Comparison of ENCODE assay signal across 29 cellular contexts in the genomic region with DNA sequence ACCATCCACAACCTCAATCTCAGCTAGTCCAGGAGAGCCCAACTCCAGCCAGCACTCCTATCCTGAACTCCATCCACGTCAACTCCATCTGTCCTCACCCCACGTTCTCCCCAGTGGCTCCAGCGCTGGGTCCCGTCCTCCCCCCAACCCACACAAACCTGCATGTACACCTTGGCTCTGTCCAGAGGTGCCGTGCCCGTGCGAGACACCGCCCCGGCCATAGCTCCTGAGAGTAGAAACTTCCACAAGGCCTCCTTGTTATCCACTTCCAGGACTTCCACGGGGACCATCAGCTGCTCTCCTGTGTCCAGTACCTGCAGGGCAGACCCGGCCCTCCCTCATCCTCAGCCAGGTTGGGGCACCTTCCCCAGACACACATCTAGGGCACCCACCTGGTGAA. TPM values are rescaled to one million over a fixed set of nuclear protein-coding genes. Genes with fewer than 3 reads are reported as not detected.
DNase-seq lines count a peak whose midpoint lies in the region; ATAC-seq, FAIRE-seq and TF ChIP-seq lines count a peak whose summit lies in the region.
"Had no signal": no experiment of that assay in that cellular context is flagged by ENCODE, and none has a peak within 500 bp of the region (broad histone marks: within the 10 kb centered on the region; RNA-seq: fewer than 3 reads in every experiment).

No MANE protein-coding gene starts in this region.

- H3K9me3 ChIP-seq in DOHH2 (ENCODE audit: control insufficient read depth, insufficient read depth, low read length), result no peaks in the 10 kb centered on the region
- H3K9me3 ChIP-seq in H1 (ENCODE audit: insufficient read depth in 2 of 2, low read depth in 1 of 2, low read length in 1 of 2), result no peaks in the 10 kb centered on the region
- no peaks in the 10 kb centered on the region for H3K9me3 ChIP-seq in neuronal stem cell (replicated peaks in 1 of 2; ENCODE audit: control insufficient read depth in 2 of 2, insufficient read depth in 1 of 2, low read depth in 1 of 2, low read length in 2 of 2)
- H3K9me3 ChIP-seq: A549; BE2C; BLaER1 treated with 17β-estradiol and CSF1 and Interleukin-3, amounts not matched to agents 10 nM and 100 nM; HAP-1 had no signal

- no peak overlapping the region for H3K4ac ChIP-seq in H1 (replicated peaks; ENCODE audit: insufficient read length, low read depth, low read length)
- H3K4ac ChIP-seq in neuronal stem cell (ENCODE audit: low read length), result no peak overlapping the region

- H4K20me1 ChIP-seq in DOHH2 (ENCODE audit: control insufficient read depth, insufficient read depth, low read depth, low read length) (no peaks in the 10 kb centered on the region), H1 (replicated peaks in 1 of 2; ENCODE audit: control insufficient read depth in 1 of 2, insufficient read depth in 2 of 2, low read length in 2 of 2) (no peaks in the 10 kb centered on the region)
- H4K20me1 ChIP-seq: BLaER1 treated with 17β-estradiol and CSF1 and Interleukin-3, amounts not matched to agents 10 nM and 100 nM had no signal

- CTCF ChIA-PET in H1 (lab: Charles Lee; ENCODE audit: partially characterized antibody), result interaction anchor here (0.7 kb wide), 2 partner anchors 22 to 54 kb away, joined by 3 to 5 read pairs; no protein-coding TSS in a partner anchor

- peak overlapping the region; percentile 21; the same call in 1 of the 2 replicates for H3K4me2 ChIP-seq in DOHH2 (ENCODE audit: low read length)
- H3K4me2 ChIP-seq in H1 (ENCODE audit: insufficient read depth in 1 of 2, low read depth in 2 of 2, low read length in 2 of 2), result no peak overlapping the region
- no peak overlapping the region for H3K4me2 ChIP-seq in neuronal stem cell (ENCODE audit: insufficient read depth, low read length, poor library complexity, severe bottlenecking)
- H3K4me2 ChIP-seq: A549; BLaER1 treated with 17β-estradiol and CSF1 and Interleukin-3, amounts not matched to agents 10 nM and 100 nM; GM23338 had no signal

- H2BK12ac ChIP-seq in H1 (ENCODE audit: low read depth, low read length) (no peak overlapping the region), neuronal stem cell (ENCODE audit: low read length) (peak overlapping the region; percentile 3)

- H2BK15ac ChIP-seq in H1 (ENCODE audit: low read length), result no peak overlapping the region
- no peak overlapping the region for H2BK15ac ChIP-seq in neuronal stem cell (ENCODE audit: low read length)

- H3K4me1 Mint-ChIP-seq in T-helper 1 cell treated with Interleukin-12 subunit alpha and Interleukin-12 subunit beta and Interleukin-4 antibody, amounts not matched to agents 30 μg/mL and 1 μg/mL, for 36 hours (ENCODE audit: low read depth), result peaks cover 2% of the 10 kb centered on the region
- H3K4me1 Mint-ChIP-seq: GM23338 had no signal

- no peak for FAIRE-seq in H1 (lab: Jason Lieb, UNC)
- FAIRE-seq: A549, D721Med, GM12891, GM18507, H54 had no signal

- no peaks in the 10 kb centered on the region for H3K9me2 ChIP-seq in DOHH2 (replicated peaks; ENCODE audit: control insufficient read depth, low read length)

- H3K56ac ChIP-seq in H1 (replicated peaks; ENCODE audit: insufficient read length, low read depth, low read length), result no peak overlapping the region

- H2BK120ac ChIP-seq in H1 (replicated peaks; ENCODE audit: low read depth, low read length) (no peak overlapping the region), neuronal stem cell (ENCODE audit: low read depth, low read length) (no peak overlapping the region)

- DNase-seq in T-helper 1 cell, result no peak
- DNase-seq in H1 (ENCODE audit: low read depth in 1 of 2, low spot score in 2 of 2), result no peak
- no peak for DNase-seq in neuronal stem cell (ENCODE audit: low spot score)
- DNase-seq in SHP77 treated with DMSO at 0.1 percent for 48 hours (lab: John Stamatoyannopoulos, UW), result no peak
- DNase-seq in NCI-H2196 (lab: John Stamatoyannopoulos, UW; ENCODE audit: unreplicated experiment), result no peak
- DNase-seq: ACHN; AML-193; BE2C; CD4-positive, alpha-beta T cell; CD8-positive, alpha-beta memory T cell; DMS 273 treated with DMSO at 0.1 percent for 48 hours; DMS79; GF-D8; HFFc6 had no signal

- TF ChIP-seq POLR2A in H1 (IDR thresholded peaks at IDR 0.05; ENCODE audit: control extremely low read depth in 1 of 2, low read depth in 2 of 2, low read length in 2 of 2), result no peak

- ATAC-seq in HG02763 (IDR thresholded peaks at IDR 0.05; ENCODE audit: unreplicated experiment), result no peak
- ATAC-seq: A549, GM23338 had no signal

- H3K4me3 Mint-ChIP-seq in T-helper 1 cell treated with Interleukin-12 subunit alpha and Interleukin-12 subunit beta and Interleukin-4 antibody, amounts not matched to agents 30 μg/mL and 1 μg/mL, for 36 hours, result no peak overlapping the region
- H3K4me3 Mint-ChIP-seq: CD14-positive monocyte; CD4-positive, alpha-beta T cell; CD8-positive, alpha-beta memory T cell; GM23338; HFFc6 had no signal

- H3K79me2 ChIP-seq in DOHH2 (ENCODE audit: control insufficient read depth, low read length), result peaks cover 18% of the 10 kb centered on the region
- H3K79me2 ChIP-seq in H1 (ENCODE audit: control insufficient read depth in 1 of 2, insufficient read depth in 2 of 2, low read length in 2 of 2), result no peaks in the 10 kb centered on the region

- H3K27me3 ChIP-seq in DOHH2 (ENCODE audit: control insufficient read depth, low read length) (no peaks in the 10 kb centered on the region), H1 (replicated peaks in 1 of 4; ENCODE audit: control insufficient read depth in 3 of 4, extremely low read depth in 1 of 4, insufficient read depth in 3 of 4, low read length in 3 of 4) (peaks cover 0 to 6% (median 0%) of the 10 kb centered on the region in 4 experiments; a peak in 1 of 7 replicates), neuronal stem cell (ENCODE audit: control insufficient read depth in 3 of 3, insufficient read depth in 3 of 3, low read depth in 1 of 3, low read length in 3 of 3) (peaks cover 0 to 5% (median 4%) of the 10 kb centered on the region in 3 experiments)
- H3K27me3 ChIP-seq: BLaER1 treated with 17β-estradiol and CSF1 and Interleukin-3, amounts not matched to agents 10 nM and 100 nM had no signal

- H4K91ac ChIP-seq in H1 (replicated peaks; ENCODE audit: insufficient read length, low read length) (no peak overlapping the region), neuronal stem cell (ENCODE audit: low read depth, low read length, poor library complexity) (no peak overlapping the region)

- H3K27me3 Mint-ChIP-seq in T-helper 1 cell treated with Interleukin-12 subunit alpha and Interleukin-12 subunit beta and Interleukin-4 antibody, amounts not matched to agents 30 μg/mL and 1 μg/mL, for 36 hours (ENCODE audit: low read depth), result no peaks in the 10 kb centered on the region
- H3K27me3 Mint-ChIP-seq: CD4-positive, alpha-beta T cell had no signal

- no peak overlapping the region for H3K27ac ChIP-seq in DOHH2 (ENCODE audit: low read depth, low read length)
- H3K27ac ChIP-seq in H1 (ENCODE audit: low read depth, low read length), result no peak overlapping the region
- no peak overlapping the region for H3K27ac ChIP-seq in neuronal stem cell (replicated peaks; ENCODE audit: low read length)
- H3K27ac ChIP-seq: 22Rv1; A549; BLaER1 treated with 17β-estradiol and CSF1 and Interleukin-3, amounts not matched to agents 10 nM and 100 nM had no signal

- H3K9me3 Mint-ChIP-seq in T-helper 1 cell treated with Interleukin-12 subunit alpha and Interleukin-12 subunit beta and Interleukin-4 antibody, amounts not matched to agents 30 μg/mL and 1 μg/mL, for 36 hours, result no peaks in the 10 kb centered on the region
- H3K9me3 Mint-ChIP-seq: CD4-positive, alpha-beta T cell; CD8-positive, alpha-beta memory T cell; GM23338; HFFc6 had no signal

- H3K9ac ChIP-seq in H1 (replicated peaks in 1 of 4; ENCODE audit: extremely low read depth in 1 of 4, low read depth in 3 of 4, low read length in 3 of 4), result no peak overlapping the region
- H3K9ac ChIP-seq in neuronal stem cell (ENCODE audit: low read depth, low read length, poor library complexity), result no peak overlapping the region
- H3K9ac ChIP-seq: BLaER1 treated with 17β-estradiol and CSF1 and Interleukin-3, amounts not matched to agents 10 nM and 100 nM had no signal

- H3K14ac ChIP-seq in H1 (ENCODE audit: insufficient read length), result no peak overlapping the region
- no peak overlapping the region for H3K14ac ChIP-seq in neuronal stem cell (ENCODE audit: low read length)

- H2BK5ac ChIP-seq in H1 (ENCODE audit: low read depth, low read length), result no peak overlapping the region
- no peak overlapping the region for H2BK5ac ChIP-seq in neuronal stem cell (ENCODE audit: low read length)

- H3K4me3 ChIP-seq in DOHH2 (ENCODE audit: low read length) (no peak overlapping the region), H1 (ENCODE audit: extremely low read depth in 1 of 4, insufficient read depth in 2 of 4, low read depth in 3 of 4, low read length in 4 of 4) (no peak overlapping the region), neuronal stem cell (ENCODE audit: low read length in 2 of 2) (no peak overlapping the region)
- H3K4me3 ChIP-seq: A549; BLaER1 treated with 17β-estradiol and CSF1 and Interleukin-3, amounts not matched to agents 10 nM and 100 nM; GM23338; HAP-1 had no signal

- H2BK20ac ChIP-seq in H1 (ENCODE audit: low read length), result no peak overlapping the region

- peak overlapping the region; percentile 0 for H3K27ac Mint-ChIP-seq in T-helper 1 cell treated with Interleukin-12 subunit alpha and Interleukin-12 subunit beta and Interleukin-4 antibody, amounts not matched to agents 30 μg/mL and 1 μg/mL, for 36 hours
- H3K27ac Mint-ChIP-seq: CD14-positive monocyte; CD4-positive, alpha-beta T cell; CD8-positive, alpha-beta memory T cell; GM23338; HFFc6 had no signal

- H4K5ac ChIP-seq in H1 (ENCODE audit: insufficient read length, low read depth, low read length), result no peak overlapping the region

- no peaks in the 10 kb centered on the region for H3K36me3 Mint-ChIP-seq in T-helper 1 cell treated with Interleukin-12 subunit alpha and Interleukin-12 subunit beta and Interleukin-4 antibody, amounts not matched to agents 30 μg/mL and 1 μg/mL, for 36 hours (ENCODE audit: low read depth)
- H3K36me3 Mint-ChIP-seq: CD14-positive monocyte; CD8-positive, alpha-beta memory T cell had no signal

- no peak for TF ChIP-seq CTCF in DOHH2 (IDR thresholded peaks at IDR 0.05; ENCODE audit: low read depth, low read length, poor library complexity, severe bottlenecking)
- no peak for TF ChIP-seq CTCF in H1 (IDR thresholded peaks at IDR 0.05; ENCODE audit: control extremely low read depth in 1 of 3, insufficient read depth in 1 of 3, low read depth in 1 of 3, low read length in 3 of 3)

- 0 out of 2 replicates have a peak, but pooled peaks cover 5% of the 10 kb centered on the region for H3F3A ChIP-seq in DOHH2 (ENCODE audit: control insufficient read depth, insufficient read depth)

- H3K23ac ChIP-seq in H1 (ENCODE audit: insufficient read length), result no peak overlapping the region
- peak overlapping the region; percentile 11 for H3K23ac ChIP-seq in neuronal stem cell (ENCODE audit: low read depth, low read length, poor library complexity)

- H2AFZ ChIP-seq in H1 (ENCODE audit: low read length) (no peak overlapping the region), neuronal stem cell (ENCODE audit: low read length) (no peak overlapping the region)
- H2AFZ ChIP-seq: GM23338 had no signal

- no peaks in the 10 kb centered on the region for H3K23me2 ChIP-seq in H1 (ENCODE audit: low read depth, low read length)

- no peaks in the 10 kb centered on the region for H3K79me1 ChIP-seq in H1 (ENCODE audit: low read depth, low read length)
- no peaks in the 10 kb centered on the region for H3K79me1 ChIP-seq in neuronal stem cell (ENCODE audit: low read depth, low read length)

- POLR2A ChIA-PET in H1 (lab: Charles Lee; ENCODE audit: partially characterized antibody), result interaction anchor here (0.7 to 1.1 kb wide), 2 partner anchors 11 to 33 kb away, joined by 3 read pairs; no protein-coding TSS in a partner anchor

- 93% methylated on average over 11 of the region's 11 CpGs; no CpG with 5 or more reads in 1 of the 2 experiments for WGBS in H1 (ENCODE audit: extremely low coverage in 1 of 2, insufficient coverage in 1 of 2, insufficient read length in 1 of 2, insufficient replicate concordance in 2 of 2, low coverage in 1 of 2, low lambda C conversion rate in 2 of 2, missing lambda C conversion rate in 1 of 2), 2 experiments
- WGBS in neuronal stem cell (ENCODE audit: extremely low coverage in 2 of 2, insufficient read length in 2 of 2, insufficient replicate concordance in 1 of 2), 2 donors, result no CpG with 5 or more reads among the region's 11 CpGs

- H2AK5ac ChIP-seq in H1 (ENCODE audit: low read depth, low read length) (no peak overlapping the region), neuronal stem cell (ENCODE audit: low read depth, low read length) (peak overlapping the region; percentile 78)

- H3K18ac ChIP-seq in H1 (ENCODE audit: extremely low read depth, low read length), result no peak overlapping the region
- H3K18ac ChIP-seq in neuronal stem cell (ENCODE audit: low read length), result no peak overlapping the region

- H4K8ac ChIP-seq in H1 (ENCODE audit: extremely low read depth, insufficient read depth, low read length), result peak overlapping the region; percentile 51; the same call in 1 of the 2 replicates
- peak overlapping the region; percentile 29 for H4K8ac ChIP-seq in neuronal stem cell (ENCODE audit: low read depth, low read length)

- TF ChIP-seq EP300 in H1 (IDR thresholded peaks at IDR 0.05; ENCODE audit: borderline replicate concordance in 1 of 2, low read depth in 2 of 2, low read length in 2 of 2), result no peak

- no peak for TF ChIP-seq RAD21 in H1 (IDR thresholded peaks at IDR 0.05 in 1 of 2, conservative IDR thresholded peaks at IDR 0.05 in 1 of 2; ENCODE audit: low read depth in 2 of 2, low read length in 2 of 2)

- H3K4me1 ChIP-seq in DOHH2 (ENCODE audit: control insufficient read depth, low read length) (peaks cover 16% of the 10 kb centered on the region), H1 (replicated peaks in 1 of 4; ENCODE audit: control insufficient read depth in 3 of 4, insufficient read depth in 4 of 4, low read length in 3 of 4) (no peaks in the 10 kb centered on the region), neuronal stem cell (ENCODE audit: control insufficient read depth in 2 of 2, insufficient read depth in 1 of 2, low read depth in 1 of 2, low read length in 2 of 2) (no peaks in the 10 kb centered on the region)
- H3K4me1 ChIP-seq: A549, BE2C, HAP-1 had no signal

- H3K36me3 ChIP-seq in DOHH2 (ENCODE audit: control insufficient read depth, low read length) (no peaks in the 10 kb centered on the region), H1 (ENCODE audit: control insufficient read depth in 2 of 4, insufficient read depth in 4 of 4, low read length in 3 of 4) (no peaks in the 10 kb centered on the region), neuronal stem cell (replicated peaks in 1 of 2; ENCODE audit: control insufficient read depth in 2 of 2, insufficient read depth in 2 of 2, low read length in 2 of 2) (no peaks in the 10 kb centered on the region)
- H3K36me3 ChIP-seq: BE2C, HAP-1 had no signal

RNA-seq across cellular contexts. Expression of a gene that starts 1.7 kb away (rescaled TPM):
- total RNA-seq in H1 (2021; fragmentation: NEBNext Ultra II Directional; extraction: Animal tissue kit (Norgen Biotek cat#: 25700)), result 0.77 TPM in 1 of 2 replicates, not detected in the other
- polyA plus RNA-seq in H1 (2011; rRNA removed), result 0.50 and 0.72 TPM in 2 replicates
- polyA plus RNA-seq in H1 (2011; cell fraction: cytosol; rRNA removed), result 0.97 TPM
- polyA plus RNA-seq in H1 (2011; cell fraction: nucleus; rRNA removed), result 2.2 TPM
- 0.55 to 1.2 TPM (median 0.88 TPM) in 4 replicates for polyA plus RNA-seq in H1 (2012, experiment 1 of 2)
- 0.83 TPM for polyA plus RNA-seq in H1 (2012, experiment 2 of 2)
- polyA plus RNA-seq in H1 (2013, experiment 1 of 2), result 0.22 TPM
- polyA plus RNA-seq in H1 (2013, experiment 2 of 2), result 0.22 TPM
- polyA minus RNA-seq in H1 (2011; rRNA and poly(A)+ RNA removed), result 0.38 TPM in 1 of 2 replicates, not detected in the other
- not detected for polyA minus RNA-seq in H1 (2011; cell fraction: cytosol; rRNA and poly(A)+ RNA removed)
- polyA minus RNA-seq in H1 (2011; cell fraction: nucleus; rRNA and poly(A)+ RNA removed), result not detected
- polyA plus RNA-seq in neuronal stem cell (2013, experiment 1 of 2), result 0.42 TPM
- polyA plus RNA-seq in neuronal stem cell (2013, experiment 2 of 2), result 0.47 TPM
- total RNA-seq: Daoy, HFFc6 had no signal
- polyA plus RNA-seq: CD14-positive monocyte; CD8-positive, alpha-beta memory T cell had no signal

RNA-seq across cellular contexts. Expression of a gene that starts 7.3 kb away (rescaled TPM):
- total RNA-seq in H1 (2021; fragmentation: NEBNext Ultra II Directional; extraction: Animal tissue kit (Norgen Biotek cat#: 25700)), result 573 and 582 TPM in 2 replicates
- polyA plus RNA-seq in H1 (2011; rRNA removed), result 143 and 235 TPM in 2 replicates
- 164 TPM for polyA plus RNA-seq in H1 (2011; cell fraction: cytosol; rRNA removed)
- polyA plus RNA-seq in H1 (2011; cell fraction: nucleus; rRNA removed), result 312 TPM
- polyA plus RNA-seq in H1 (2012, experiment 1 of 2), result 535 to 570 TPM (median 550 TPM) in 4 replicates
- polyA plus RNA-seq in H1 (2012, experiment 2 of 2), result 371 TPM
- polyA plus RNA-seq in H1 (2013, experiment 1 of 2), result 276 TPM
- polyA plus RNA-seq in H1 (2013, experiment 2 of 2), result 265 TPM
- 157 and 182 TPM in 2 replicates for polyA minus RNA-seq in H1 (2011; rRNA and poly(A)+ RNA removed)
- 249 TPM for polyA minus RNA-seq in H1 (2011; cell fraction: cytosol; rRNA and poly(A)+ RNA removed)
- 152 TPM for polyA minus RNA-seq in H1 (2011; cell fraction: nucleus; rRNA and poly(A)+ RNA removed)
- 303 TPM for polyA plus RNA-seq in neuronal stem cell (2013, experiment 1 of 2)
- polyA plus RNA-seq in neuronal stem cell (2013, experiment 2 of 2), result 310 TPM

RNA-seq across cellular contexts. Expression of a gene that starts 27.7 kb away (rescaled TPM):
- 48.1 and 54.0 TPM in 2 replicates for total RNA-seq in H1 (2021; fragmentation: NEBNext Ultra II Directional; extraction: Animal tissue kit (Norgen Biotek cat#: 25700))
- polyA plus RNA-seq in H1 (2011; rRNA removed), result 18.0 and 31.5 TPM in 2 replicates
- 18.1 TPM for polyA plus RNA-seq in H1 (2011; cell fraction: cytosol; rRNA removed)
- 23.6 TPM for polyA plus RNA-seq in H1 (2011; cell fraction: nucleus; rRNA removed)
- polyA plus RNA-seq in H1 (2012, experiment 1 of 2), result 45.9 to 52.0 TPM (median 51.1 TPM) in 4 replicates
- polyA plus RNA-seq in H1 (2012, experiment 2 of 2), result 52.2 TPM
- 55.6 TPM for polyA plus RNA-seq in H1 (2013, experiment 1 of 2)
- polyA plus RNA-seq in H1 (2013, experiment 2 of 2), result 57.5 TPM
- 11.9 and 19.4 TPM in 2 replicates for polyA minus RNA-seq in H1 (2011; rRNA and poly(A)+ RNA removed)
- polyA minus RNA-seq in H1 (2011; cell fraction: cytosol; rRNA and poly(A)+ RNA removed), result 33.5 TPM
- polyA minus RNA-seq in H1 (2011; cell fraction: nucleus; rRNA and poly(A)+ RNA removed), result 17.9 TPM
- 52.7 TPM for polyA plus RNA-seq in neuronal stem cell (2013, experiment 1 of 2)
- polyA plus RNA-seq in neuronal stem cell (2013, experiment 2 of 2), result 51.9 TPM

RNA-seq across cellular contexts. Expression of a gene that starts 32.2 kb away (rescaled TPM):
- total RNA-seq in H1 (2021; fragmentation: NEBNext Ultra II Directional; extraction: Animal tissue kit (Norgen Biotek cat#: 25700)), result 21.1 and 24.6 TPM in 2 replicates
- 24.6 and 33.7 TPM in 2 replicates for polyA plus RNA-seq in H1 (2011; rRNA removed)
- polyA plus RNA-seq in H1 (2011; cell fraction: cytosol; rRNA removed), result 19.3 TPM
- polyA plus RNA-seq in H1 (2011; cell fraction: nucleus; rRNA removed), result 16.0 TPM
- 12.4 to 17.6 TPM (median 16.4 TPM) in 4 replicates for polyA plus RNA-seq in H1 (2012, experiment 1 of 2)
- polyA plus RNA-seq in H1 (2012, experiment 2 of 2), result 18.0 TPM
- 17.0 TPM for polyA plus RNA-seq in H1 (2013, experiment 1 of 2)
- polyA plus RNA-seq in H1 (2013, experiment 2 of 2), result 19.9 TPM
- 6.2 and 6.6 TPM in 2 replicates for polyA minus RNA-seq in H1 (2011; rRNA and poly(A)+ RNA removed)
- 14.1 TPM for polyA minus RNA-seq in H1 (2011; cell fraction: cytosol; rRNA and poly(A)+ RNA removed)
- polyA minus RNA-seq in H1 (2011; cell fraction: nucleus; rRNA and poly(A)+ RNA removed), result 9.0 TPM
- 0.04 TPM for polyA plus RNA-seq in neuronal stem cell (2013, experiment 1 of 2)
- polyA plus RNA-seq in neuronal stem cell (2013, experiment 2 of 2), result 0.10 TPM
- total RNA-seq: Daoy, G401, HFFc6 had no signal
- polyA plus RNA-seq: CD14-positive monocyte had no signal

RNA-seq across cellular contexts. Expression of a gene that starts 38.9 kb away (rescaled TPM):
- 56.3 and 60.8 TPM in 2 replicates for total RNA-seq in H1 (2021; fragmentation: NEBNext Ultra II Directional; extraction: Animal tissue kit (Norgen Biotek cat#: 25700))
- polyA plus RNA-seq in H1 (2011; rRNA removed), result 29.3 and 38.5 TPM in 2 replicates
- 62.3 TPM for polyA plus RNA-seq in H1 (2011; cell fraction: cytosol; rRNA removed)
- polyA plus RNA-seq in H1 (2011; cell fraction: nucleus; rRNA removed), result 44.0 TPM
- polyA plus RNA-seq in H1 (2012, experiment 1 of 2), result 62.5 to 69.8 TPM (median 66.6 TPM) in 4 replicates
- polyA plus RNA-seq in H1 (2012, experiment 2 of 2), result 35.4 TPM
- 56.6 TPM for polyA plus RNA-seq in H1 (2013, experiment 1 of 2)
- 49.7 TPM for polyA plus RNA-seq in H1 (2013, experiment 2 of 2)
- 30.4 TPM in 2 replicates for polyA minus RNA-seq in H1 (2011; rRNA and poly(A)+ RNA removed)
- polyA minus RNA-seq in H1 (2011; cell fraction: cytosol; rRNA and poly(A)+ RNA removed), result 33.5 TPM
- 13.9 TPM for polyA minus RNA-seq in H1 (2011; cell fraction: nucleus; rRNA and poly(A)+ RNA removed)
- polyA plus RNA-seq in neuronal stem cell (2013, experiment 1 of 2), result 70.8 TPM
- 70.1 TPM for polyA plus RNA-seq in neuronal stem cell (2013, experiment 2 of 2)
